ENCODE assay signal across 11 cellular contexts in the genomic region with DNA sequence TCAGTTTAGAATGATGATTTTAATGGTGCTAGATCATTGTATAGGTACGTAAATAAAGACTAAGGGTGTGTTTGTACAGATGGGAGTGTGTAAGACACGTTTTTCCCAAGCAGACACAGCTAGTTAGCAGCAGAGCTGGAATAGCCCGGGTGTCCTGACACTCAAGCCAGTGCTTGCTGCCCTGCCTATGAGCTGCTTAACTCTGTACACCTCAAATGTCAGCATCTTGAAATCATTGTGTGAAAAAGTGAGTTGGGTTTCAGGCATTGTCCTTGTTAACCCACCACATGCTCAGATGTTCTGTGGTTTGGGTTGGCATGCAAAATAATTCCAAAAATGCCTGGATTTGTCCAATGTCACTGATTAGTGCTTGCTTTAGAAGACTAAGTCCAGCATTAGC. TPM values are rescaled to one million over a fixed set of nuclear protein-coding genes. Genes with fewer than 3 reads are reported as not detected.
DNase-seq lines count a peak whose midpoint lies in the region; ATAC-seq and TF ChIP-seq lines count a peak whose summit lies in the region.
"Had no signal": no experiment of that assay in that cellular context is flagged by ENCODE, and none has a peak within 500 bp of the region (broad histone marks: within the 10 kb centered on the region; RNA-seq: fewer than 3 reads in every experiment).

No MANE protein-coding gene starts in this region.

- peak overlapping the region; percentile 61 for H2AFZ ChIP-seq in KMS-11 (ENCODE audit: low read depth)

- intact Hi-C loops in activated CD4-positive, alpha-beta T cell treated with anti-CD3 and anti-CD28 coated beads, Interleukin-2, amount 10 ng/mL, durations not matched to agents 24 days and 14 days (cut with micrococcal nuclease), result loop anchor here (1.0 kb wide), 2 partner anchors 8 kb away; no protein-coding TSS in a partner anchor

- peak overlapping the region; percentile 91 for H3K27ac Mint-ChIP-seq in activated CD4-positive, alpha-beta T cell treated with anti-CD3 and anti-CD28 coated beads, Interleukin-2, amount 10 ng/mL, durations not matched to agents 24 days and 14 days
- peak overlapping the region; percentile 93 for H3K27ac Mint-ChIP-seq in activated naive CD8-positive, alpha-beta T cell treated with anti-CD3 and anti-CD28 coated beads, Interleukin-2, amount 10 ng/mL, durations not matched to agents 7 days and 5 days

- no peaks in the 10 kb centered on the region for H3K27me3 Mint-ChIP-seq in activated CD4-positive, alpha-beta T cell treated with anti-CD3 and anti-CD28 coated beads, Interleukin-2, amount 10 ng/mL, durations not matched to agents 24 days and 14 days
- no peaks in the 10 kb centered on the region for H3K27me3 Mint-ChIP-seq in activated naive CD8-positive, alpha-beta T cell treated with anti-CD3 and anti-CD28 coated beads, Interleukin-2, amount 10 ng/mL, durations not matched to agents 7 days and 5 days

- no peak overlapping the region; the same call in 1 of the 2 replicates for H3K9ac ChIP-seq in KMS-11

- H3K36me3 ChIP-seq in KMS-11 (ENCODE audit: insufficient read depth), result no peaks in the 10 kb centered on the region
- H3K36me3 ChIP-seq in neutrophil, result no peaks in the 10 kb centered on the region
- H3K36me3 ChIP-seq: MG63, ovary had no signal

- no peak overlapping the region for H3K4me3 ChIP-seq in KMS-11 (IDR thresholded peaks at IDR 0.05; ENCODE audit: insufficient read depth, low read depth, low read length)
- H3K4me3 ChIP-seq in neutrophil (ENCODE audit: low read depth in 1 of 2, low read length in 1 of 2), result peak overlapping the region in 1 of 2 experiments; percentile 44
- H3K4me3 ChIP-seq: MG63, ovary had no signal

- H3K9me3 Mint-ChIP-seq in activated CD4-positive, alpha-beta T cell treated with anti-CD3 and anti-CD28 coated beads, Interleukin-2, amount 10 ng/mL, durations not matched to agents 24 days and 14 days, result no peaks in the 10 kb centered on the region
- H3K9me3 Mint-ChIP-seq in activated naive CD8-positive, alpha-beta T cell treated with anti-CD3 and anti-CD28 coated beads, Interleukin-2, amount 10 ng/mL, durations not matched to agents 7 days and 5 days, result peaks cover 1% of the 10 kb centered on the region

- ATAC-seq in activated naive CD8-positive, alpha-beta T cell treated with anti-CD3 and anti-CD28 coated beads, Interleukin-2, amount 10 ng/mL, durations not matched to agents 7 days and 5 days (ENCODE audit: low read depth), result no peak
- ATAC-seq in activated CD4-positive, CD25-positive, alpha-beta regulatory T cell treated with anti-CD3 and anti-CD28 coated beads, Interleukin-2, amount 50 U/mL, for 24 hours, result no peak

- no peak overlapping the region for H3K27ac ChIP-seq in KMS-11
- peak overlapping the region; percentile 85 for H3K27ac ChIP-seq in neutrophil
- H3K27ac ChIP-seq: ovary had no signal

- H3K4me1 Mint-ChIP-seq in activated CD4-positive, alpha-beta T cell treated with anti-CD3 and anti-CD28 coated beads, Interleukin-2, amount 10 ng/mL, durations not matched to agents 24 days and 14 days, result peaks cover 50% of the 10 kb centered on the region
- peaks cover 57% of the 10 kb centered on the region for H3K4me1 Mint-ChIP-seq in activated naive CD8-positive, alpha-beta T cell treated with anti-CD3 and anti-CD28 coated beads, Interleukin-2, amount 10 ng/mL, durations not matched to agents 7 days and 5 days

- no peaks in the 10 kb centered on the region for H4K20me1 ChIP-seq in KMS-11 (ENCODE audit: insufficient read depth)

- peaks cover 44% of the 10 kb centered on the region for H3K4me1 ChIP-seq in KMS-11 (ENCODE audit: low read depth, poor library complexity, severe bottlenecking)
- H3K4me1 ChIP-seq in neutrophil (ENCODE audit: control insufficient read depth in 1 of 2, insufficient read depth in 1 of 2, low read depth in 1 of 2, low read length in 1 of 2), result peaks cover 63 to 66% of the 10 kb centered on the region in 2 experiments

- H3K36me3 Mint-ChIP-seq in activated CD4-positive, alpha-beta T cell treated with anti-CD3 and anti-CD28 coated beads, Interleukin-2, amount 10 ng/mL, durations not matched to agents 24 days and 14 days (ENCODE audit: low read depth), result peaks cover 2% of the 10 kb centered on the region
- H3K36me3 Mint-ChIP-seq in activated naive CD8-positive, alpha-beta T cell treated with anti-CD3 and anti-CD28 coated beads, Interleukin-2, amount 10 ng/mL, durations not matched to agents 7 days and 5 days, result peaks cover 4% of the 10 kb centered on the region

- no peaks in the 10 kb centered on the region for H3K79me2 ChIP-seq in KMS-11 (ENCODE audit: insufficient read depth, low read depth)

- TF ChIP-seq CTCF in KMS-11 (conservative IDR thresholded peaks at IDR 0.05; ENCODE audit: low read depth, low read length) (no peak), neutrophil (IDR thresholded peaks at IDR 0.05) (no peak)

- H3K4me3 Mint-ChIP-seq in activated CD4-positive, alpha-beta T cell treated with anti-CD3 and anti-CD28 coated beads, Interleukin-2, amount 10 ng/mL, durations not matched to agents 24 days and 14 days, result peak overlapping the region; percentile 75
- H3K4me3 Mint-ChIP-seq in activated naive CD8-positive, alpha-beta T cell treated with anti-CD3 and anti-CD28 coated beads, Interleukin-2, amount 10 ng/mL, durations not matched to agents 7 days and 5 days, result peak overlapping the region; percentile 80

- H3K27me3 ChIP-seq in KMS-11 (ENCODE audit: insufficient read depth, low read depth) (no peaks in the 10 kb centered on the region), neutrophil (no peaks in the 10 kb centered on the region)
- H3K27me3 ChIP-seq: MG63, ovary had no signal

- H3K4me2 ChIP-seq in KMS-11, result peak overlapping the region; percentile 77

- no peaks in the 10 kb centered on the region for H3K9me3 ChIP-seq in neutrophil
- H3K9me3 ChIP-seq: MG63, ovary had no signal

- DNase-seq in activated CD4-positive, alpha-beta T cell treated with anti-CD3 and anti-CD28 coated beads, Interleukin-2, amount 10 ng/mL, durations not matched to agents 24 days and 14 days, result no peak
- DNase-seq in activated CD4-positive, alpha-beta T cell treated with anti-CD3 and anti-CD28 coated beads, Interleukin-2, amount 50 U/mL, for 4 hours, result no peak
- no peak for DNase-seq in activated naive CD8-positive, alpha-beta T cell treated with anti-CD3 and anti-CD28 coated beads, Interleukin-2, amount 10 ng/mL, durations not matched to agents 7 days and 5 days
- no peak for DNase-seq in NCI-H2029 treated with DMSO at 0.1 percent for 48 hours (lab: John Stamatoyannopoulos, UW)
- no peak for DNase-seq in NCI-H1930 (lab: John Stamatoyannopoulos, UW)
- DNase-seq: GOT3 had no signal

- POLR2A ChIA-PET in activated naive CD8-positive, alpha-beta T cell treated with anti-CD3 and anti-CD28 coated beads, Interleukin-2, amount 10 ng/mL, durations not matched to agents 7 days and 5 days (lab: Charles Lee), result interaction anchor here (0.8 to 3.9 kb wide), 7 partner anchors 10 to 207 kb away, joined by 3 to 40 read pairs (median 10); a partner anchor contains a TSS

RNA-seq across cellular contexts. Expression of a gene that starts 13.0 kb away (rescaled TPM):
- 20.7 and 22.0 TPM in 2 replicates for total RNA-seq in activated CD4-positive, alpha-beta T cell treated with anti-CD3 and anti-CD28 coated beads, Interleukin-2, amount 10 ng/mL, durations not matched to agents 24 days and 14 days
- 10 to 100 TPM; 19.9 to 21.0 TPM for total RNA-seq in activated naive CD8-positive, alpha-beta T cell treated with anti-CD3 and anti-CD28 coated beads, Interleukin-2, amount 10 ng/mL, durations not matched to agents 7 days and 5 days

RNA-seq across cellular contexts. Expression of a gene that starts 45.0 kb away (rescaled TPM):
- 88.9 and 94.9 TPM in 2 replicates for total RNA-seq in activated CD4-positive, alpha-beta T cell treated with anti-CD3 and anti-CD28 coated beads, Interleukin-2, amount 10 ng/mL, durations not matched to agents 24 days and 14 days
- 10 to 100 TPM; 71.6 to 77.7 TPM for total RNA-seq in activated naive CD8-positive, alpha-beta T cell treated with anti-CD3 and anti-CD28 coated beads, Interleukin-2, amount 10 ng/mL, durations not matched to agents 7 days and 5 days
